ENCODE assay signal across 2 cellular contexts in genomic region chr13:109773786-109774185, GRCh38.
TF ChIP-seq lines count a peak whose summit lies in the region.

No MANE protein-coding gene starts in this region.

TF ChIP-seq in SK-N-SH, 30 proteins besides CTCF, POLR2A, EP300 and RAD21 (continued from another document):
- TF ChIP-seq PBX3 (IDR thresholded peaks at IDR 0.05) = no peak
- TF ChIP-seq FOSL2 (IDR thresholded peaks at IDR 0.05; ENCODE audit: borderline replicate concordance, low read depth) = no peak
- TF ChIP-seq SIN3A (IDR thresholded peaks at IDR 0.05; ENCODE audit: borderline replicate concordance, low read depth, low read length) = no peak
- no peak for TF ChIP-seq NRF1 (IDR thresholded peaks at IDR 0.05; ENCODE audit: low read depth, low read length)
- TF ChIP-seq JUND (IDR thresholded peaks at IDR 0.05) = no peak
- TF ChIP-seq CHD2 (IDR thresholded peaks at IDR 0.05; ENCODE audit: low read length, partially characterized antibody) = no peak
- TF ChIP-seq REST (IDR thresholded peaks at IDR 0.05; ENCODE audit: low read depth, low read length) = no peak
- TF ChIP-seq TCF12 (IDR thresholded peaks at IDR 0.05) = no peak
- TF ChIP-seq FOXJ3 (CRISPR knock-in tag; IDR thresholded peaks at IDR 0.05) = no peak
- no peak for TF ChIP-seq TAF1 (IDR thresholded peaks at IDR 0.05; ENCODE audit: borderline replicate concordance, low read depth, low read length)
- TF ChIP-seq RXRA (IDR thresholded peaks at IDR 0.05; ENCODE audit: borderline replicate concordance, low read depth) = no peak
- no peak for TF ChIP-seq YY1 (IDR thresholded peaks at IDR 0.05; ENCODE audit: low read depth)
- no peak for TF ChIP-seq RFX5 (IDR thresholded peaks at IDR 0.05; ENCODE audit: low read length)
- TF ChIP-seq MEF2A (IDR thresholded peaks at IDR 0.05; ENCODE audit: borderline replicate concordance, low read depth) = no peak
TF ChIP-seq in SK-N-SH: peak in this region for 0.

TF ChIP-seq in SK-N-SH treated with all-trans-retinoic acid at 6 μM for 48 hours, 23 proteins besides CTCF, POLR2A, EP300 and RAD21 (continued from another document):
- no peak for TF ChIP-seq TSHZ2 (CRISPR knock-in tag; IDR thresholded peaks at IDR 0.05)
- TF ChIP-seq ZNF70 (CRISPR knock-in tag; IDR thresholded peaks at IDR 0.05) = no peak
- no peak for TF ChIP-seq TCF4 (CRISPR knock-in tag; IDR thresholded peaks at IDR 0.05; ENCODE audit: borderline replicate concordance)
- no peak for TF ChIP-seq OSR1 (CRISPR knock-in tag; IDR thresholded peaks at IDR 0.05)
- no peak for TF ChIP-seq GLIS3 (CRISPR knock-in tag; IDR thresholded peaks at IDR 0.05)
- no peak for TF ChIP-seq PATZ1 (CRISPR knock-in tag; IDR thresholded peaks at IDR 0.05; ENCODE audit: borderline replicate concordance)
- TF ChIP-seq ESRRG (CRISPR knock-in tag; IDR thresholded peaks at IDR 0.05) = no peak
- TF ChIP-seq RARB (CRISPR knock-in tag; IDR thresholded peaks at IDR 0.05) = no peak
- no peak for TF ChIP-seq CREB5 (CRISPR knock-in tag; IDR thresholded peaks at IDR 0.05; ENCODE audit: low read depth)
- TF ChIP-seq TOX (CRISPR knock-in tag; IDR thresholded peaks at IDR 0.05; ENCODE audit: borderline replicate concordance) = no peak
- no peak for TF ChIP-seq ZC3H10 (CRISPR knock-in tag; IDR thresholded peaks at IDR 0.05)
- no peak for TF ChIP-seq CSDC2 (CRISPR knock-in tag; IDR thresholded peaks at IDR 0.05)
- TF ChIP-seq ZNF565 (CRISPR knock-in tag; conservative IDR thresholded peaks at IDR 0.05; ENCODE audit: low read depth) = no peak
- TF ChIP-seq BACH2 (CRISPR knock-in tag; IDR thresholded peaks at IDR 0.05; ENCODE audit: borderline replicate concordance) = no peak
